9 cellular contexts compared by ENCODE assay signal in genomic region chr19:17951151-17952040, GRCh38. TPM values are rescaled to one million over a fixed set of nuclear protein-coding genes. Genes with fewer than 3 reads are reported as not detected.
DNase-seq lines count a peak whose midpoint lies in the region; ATAC-seq and TF ChIP-seq lines count a peak whose summit lies in the region.
"Had no signal": no experiment of that assay in that cellular context is flagged by ENCODE, and none has a peak within 500 bp of the region (broad histone marks: within the 10 kb centered on the region; RNA-seq: fewer than 3 reads in every experiment).

No MANE protein-coding gene starts in this region.

- peaks cover 35% of the 10 kb centered on the region; the same call in 1 of the 2 replicates for H3K4me1 ChIP-seq in GM23338 (ENCODE audit: insufficient read depth)

- H3K4me3 ChIP-seq in GM23338, result peak overlapping the region; percentile 72

- peaks cover 11% of the 10 kb centered on the region for H3K36me3 Mint-ChIP-seq in Calu3 (ENCODE audit: insufficient read depth, unreplicated experiment)
- H3K36me3 Mint-ChIP-seq in GM23338 (ENCODE audit: low read depth), result no peaks in the 10 kb centered on the region; the same call in 2 of the 3 replicates
- peaks cover 18% of the 10 kb centered on the region for H3K36me3 Mint-ChIP-seq in activated T-helper 17 cell treated with anti-CD3 and anti-CD28 coated beads, Interleukin-2, amount 50 U/mL, for 72 hours (ENCODE audit: low read depth)
- no peaks in the 10 kb centered on the region for H3K36me3 Mint-ChIP-seq in natural killer cell treated with Interleukin-12 subunit alpha and Interleukin-12 subunit beta and Interleukin-15 and Interleukin-18, amount 100 ng/mL, for 72 hours
- H3K36me3 Mint-ChIP-seq in T-helper 2 cell treated with Interferon-gamma antibody and Interleukin-4, amounts not matched to agents 5 μg/mL and 100 μg/mL, for 36 hours (ENCODE audit: low read depth), result no peaks in the 10 kb centered on the region

- no peak for ATAC-seq in GM23338
- no peak for ATAC-seq in activated T-helper 17 cell treated with anti-CD3 and anti-CD28 coated beads, Interleukin-2, amount 50 U/mL, for 72 hours (replicated peaks)
- no peak for ATAC-seq in natural killer cell treated with Interleukin-12 subunit alpha and Interleukin-12 subunit beta and Interleukin-15 and Interleukin-18, amount 100 ng/mL, for 72 hours

- H3K27me3 ChIP-seq in GM23338 (ENCODE audit: insufficient read depth), result peaks cover 60% of the 10 kb centered on the region

- TF ChIP-seq CTCF in Calu3 (IDR thresholded peaks at IDR 0.05; ENCODE audit: unreplicated experiment), result no peak
- TF ChIP-seq CTCF in GM23338 (conservative IDR thresholded peaks at IDR 0.05; ENCODE audit: low read depth in 2 of 2), result no peak

- intact Hi-C loops in Calu3 (cut with micrococcal nuclease; ENCODE audit: unreplicated experiment), result no loop called here

- H3K79me2 ChIP-seq in GM23338 (replicated peaks; ENCODE audit: insufficient read depth), result no peaks in the 10 kb centered on the region

- peaks cover 22% of the 10 kb centered on the region for H3F3A ChIP-seq in GM23338 (replicated peaks; ENCODE audit: low read depth)

- H4K20me1 ChIP-seq in GM23338 (replicated peaks; ENCODE audit: insufficient read depth), result no peaks in the 10 kb centered on the region

- BruUV-seq in Calu3 (replicated peaks; lab: Mats Ljungman, UMichigan), result no TSS peak

- CTCF ChIA-PET in Calu3 (lab: Charles Lee), result no interaction called here

- H3K27me3 Mint-ChIP-seq in Calu3 (ENCODE audit: unreplicated experiment), result peaks cover 64% of the 10 kb centered on the region
- H3K27me3 Mint-ChIP-seq in GM23338 (ENCODE audit: insufficient read depth, low read depth, poor library complexity), result peaks cover 69% of the 10 kb centered on the region
- H3K27me3 Mint-ChIP-seq in activated T-helper 17 cell treated with anti-CD3 and anti-CD28 coated beads, Interleukin-2, amount 50 U/mL, for 72 hours, result peaks cover 35% of the 10 kb centered on the region
- H3K27me3 Mint-ChIP-seq in natural killer cell treated with Interleukin-12 subunit alpha and Interleukin-12 subunit beta and Interleukin-15 and Interleukin-18, amount 100 ng/mL, for 72 hours, result peaks cover 21 to 34% of the 10 kb centered on the region in 2 donors
- peaks cover 60% of the 10 kb centered on the region for H3K27me3 Mint-ChIP-seq in T-helper 2 cell treated with Interferon-gamma antibody and Interleukin-4, amounts not matched to agents 5 μg/mL and 100 μg/mL, for 36 hours (ENCODE audit: low read depth)

- no peaks in the 10 kb centered on the region for H3K36me3 ChIP-seq in GM23338 (ENCODE audit: insufficient read depth)
- H3K36me3 ChIP-seq: Peyer's patch had no signal

- H3K4me3 Mint-ChIP-seq in Calu3 (ENCODE audit: low read depth, unreplicated experiment), result peak overlapping the region; percentile 82
- peak overlapping the region; percentile 76 for H3K4me3 Mint-ChIP-seq in GM23338
- peak overlapping the region; percentile 81 for H3K4me3 Mint-ChIP-seq in activated T-helper 17 cell treated with anti-CD3 and anti-CD28 coated beads, Interleukin-2, amount 50 U/mL, for 72 hours
- peak overlapping the region; percentile 79 for H3K4me3 Mint-ChIP-seq in natural killer cell treated with Interleukin-12 subunit alpha and Interleukin-12 subunit beta and Interleukin-15 and Interleukin-18, amount 100 ng/mL, for 72 hours
- no peak overlapping the region for H3K4me3 Mint-ChIP-seq in T-helper 2 cell treated with Interferon-gamma antibody and Interleukin-4, amounts not matched to agents 5 μg/mL and 100 μg/mL, for 36 hours

- peak overlapping the region; percentile 94 for H3K4me2 ChIP-seq in GM23338

- H3K27ac Mint-ChIP-seq in Calu3 (ENCODE audit: unreplicated experiment) (no peak overlapping the region), GM23338 (no peak overlapping the region)
- peak overlapping the region; percentile 86 for H3K27ac Mint-ChIP-seq in activated T-helper 17 cell treated with anti-CD3 and anti-CD28 coated beads, Interleukin-2, amount 50 U/mL, for 72 hours
- H3K27ac Mint-ChIP-seq in natural killer cell treated with Interleukin-12 subunit alpha and Interleukin-12 subunit beta and Interleukin-15 and Interleukin-18, amount 100 ng/mL, for 72 hours, result peak overlapping the region in 1 of 2 donors; percentile 80
- no peak overlapping the region for H3K27ac Mint-ChIP-seq in T-helper 2 cell treated with Interferon-gamma antibody and Interleukin-4, amounts not matched to agents 5 μg/mL and 100 μg/mL, for 36 hours

- no peaks in the 10 kb centered on the region for H3K9me2 ChIP-seq in GM23338 (ENCODE audit: insufficient read depth)

- H3K4me1 Mint-ChIP-seq in Calu3 (ENCODE audit: low read depth, unreplicated experiment) (peaks cover 29% of the 10 kb centered on the region), GM23338 (peaks cover 33% of the 10 kb centered on the region)
- peaks cover 24% of the 10 kb centered on the region for H3K4me1 Mint-ChIP-seq in activated T-helper 17 cell treated with anti-CD3 and anti-CD28 coated beads, Interleukin-2, amount 50 U/mL, for 72 hours
- peaks cover 29 to 30% of the 10 kb centered on the region in 2 donors for H3K4me1 Mint-ChIP-seq in natural killer cell treated with Interleukin-12 subunit alpha and Interleukin-12 subunit beta and Interleukin-15 and Interleukin-18, amount 100 ng/mL, for 72 hours (ENCODE audit: low read depth in 2 of 2)
- peaks cover 26% of the 10 kb centered on the region for H3K4me1 Mint-ChIP-seq in T-helper 2 cell treated with Interferon-gamma antibody and Interleukin-4, amounts not matched to agents 5 μg/mL and 100 μg/mL, for 36 hours (ENCODE audit: low read depth)

- peak overlapping the region; percentile 93 for H2AFZ ChIP-seq in GM23338

- DNase-seq in Calu3 (no peak), GM23338 (ENCODE audit: low spot score) (no peak), AG08396 (ENCODE audit: low spot score) (no peak), OCI-M2 (lab: John Stamatoyannopoulos, UW; ENCODE audit: unreplicated experiment) (no peak)
- DNase-seq in natural killer cell treated with Interleukin-12 subunit alpha and Interleukin-12 subunit beta and Interleukin-15 and Interleukin-18, amount 100 ng/mL, for 72 hours (ENCODE audit: low spot score), result no peak
- DNase-seq in T-helper 2 cell treated with Interferon-gamma antibody and Interleukin-4, amounts not matched to agents 5 μg/mL and 100 μg/mL, for 36 hours (ENCODE audit: low spot score), result no peak
- DNase-seq: activated CD8-positive, alpha-beta memory T cell treated with anti-CD3 and anti-CD28 coated beads for 24 hours; Peyer's patch had no signal

- H3K27ac ChIP-seq in GM23338 (ENCODE audit: low read depth), result no peak overlapping the region
- H3K27ac ChIP-seq: Peyer's patch had no signal

- H3K9me3 Mint-ChIP-seq in Calu3 (ENCODE audit: low read depth, unreplicated experiment), result no peaks in the 10 kb centered on the region
- H3K9me3 Mint-ChIP-seq in GM23338, result no peaks in the 10 kb centered on the region
- H3K9me3 Mint-ChIP-seq in activated T-helper 17 cell treated with anti-CD3 and anti-CD28 coated beads, Interleukin-2, amount 50 U/mL, for 72 hours, result no peaks in the 10 kb centered on the region
- no peaks in the 10 kb centered on the region for H3K9me3 Mint-ChIP-seq in natural killer cell treated with Interleukin-12 subunit alpha and Interleukin-12 subunit beta and Interleukin-15 and Interleukin-18, amount 100 ng/mL, for 72 hours
- H3K9me3 Mint-ChIP-seq in T-helper 2 cell treated with Interferon-gamma antibody and Interleukin-4, amounts not matched to agents 5 μg/mL and 100 μg/mL, for 36 hours, result no peaks in the 10 kb centered on the region

TF ChIP-seq in GM23338, 12 proteins besides CTCF, POLR2A, EP300 and RAD21:
- TF ChIP-seq POLR2AphosphoS5 (IDR thresholded peaks at IDR 0.05; ENCODE audit: low read depth) (no peak; the same call in 1 of the 2 replicates), EZH2 (IDR thresholded peaks at IDR 0.05; ENCODE audit: low read depth, unreplicated experiment) (peak; percentile 26)
TF ChIP-seq in GM23338: peak in this region for 1.

RNA-seq across cellular contexts. Expression of gene KCNN1, which starts 15.5 kb away (rescaled TPM):
- not detected in 2 replicates for total RNA-seq in Calu3 (2022)
- 12.4 and 29.8 TPM in 2 replicates for total RNA-seq in GM23338 (2014; rRNA removed; shearing (Covaris generic))
- 2.2 and 3.3 TPM in 2 replicates for polyA plus RNA-seq in GM23338 (2016; fragmentation: Nextera tagmentation; extraction: Ambion mirVana)
- total RNA-seq in activated T-helper 17 cell treated with anti-CD3 and anti-CD28 coated beads, Interleukin-2, amount 50 U/mL, for 72 hours, result under 1 TPM; 0.50 to 0.61 TPM
- total RNA-seq in natural killer cell treated with Interleukin-12 subunit alpha and Interleukin-12 subunit beta and Interleukin-15 and Interleukin-18, amount 100 ng/mL, for 72 hours, result 1 to 10 TPM; 1.0 to 1.3 TPM
- total RNA-seq: Peyer's patch had no signal

RNA-seq across cellular contexts. Expression of gene CCDC124, which starts 18.6 kb away (rescaled TPM):
- total RNA-seq in Calu3 (2022), result 51.1 and 53.4 TPM in 2 replicates
- total RNA-seq in GM23338 (2014; rRNA removed; shearing (Covaris generic)), result 55.0 and 56.0 TPM in 2 replicates
- polyA plus RNA-seq in GM23338 (2016; fragmentation: Nextera tagmentation; extraction: Ambion mirVana), result 182 and 194 TPM in 2 replicates
- 10 to 100 TPM; 52.4 to 90.5 TPM for total RNA-seq in activated T-helper 17 cell treated with anti-CD3 and anti-CD28 coated beads, Interleukin-2, amount 50 U/mL, for 72 hours
- 10 to 100 TPM; 70.4 to 92.8 TPM for total RNA-seq in natural killer cell treated with Interleukin-12 subunit alpha and Interleukin-12 subunit beta and Interleukin-15 and Interleukin-18, amount 100 ng/mL, for 72 hours

RNA-seq across cellular contexts. Expression of gene ARRDC2, which starts 56.6 kb away (rescaled TPM):
- 15.8 and 23.0 TPM in 2 replicates for total RNA-seq in Calu3 (2022)
- total RNA-seq in GM23338 (2014; rRNA removed; shearing (Covaris generic)), result 7.1 and 18.7 TPM in 2 replicates
- 2.4 and 3.2 TPM in 2 replicates for polyA plus RNA-seq in GM23338 (2016; fragmentation: Nextera tagmentation; extraction: Ambion mirVana)
- total RNA-seq in activated T-helper 17 cell treated with anti-CD3 and anti-CD28 coated beads, Interleukin-2, amount 50 U/mL, for 72 hours, result 10 to 100 TPM; 32.0 to 98.0 TPM
- total RNA-seq in natural killer cell treated with Interleukin-12 subunit alpha and Interleukin-12 subunit beta and Interleukin-15 and Interleukin-18, amount 100 ng/mL, for 72 hours, result 10 to 100 TPM; 34.0 to 34.8 TPM
